In genomic region chr20:13788167-13788834, GRCh38 we compare ENCODE assay signal across 8 cellular contexts. TPM values are rescaled to one million over a fixed set of nuclear protein-coding genes. Genes with fewer than 3 reads are reported as not detected.
DNase-seq lines count a peak whose midpoint lies in the region; ATAC-seq and TF ChIP-seq lines count a peak whose summit lies in the region.

No MANE protein-coding gene starts in this region.

- H4K20me1 ChIP-seq in SK-N-SH (ENCODE audit: insufficient read depth) = peaks cover 14% of the 10 kb centered on the region; the same call in 1 of the 2 replicates

- H3K36me3 ChIP-seq in SK-N-SH (replicated peaks in 1 of 2; ENCODE audit: control insufficient read depth in 1 of 2, insufficient read depth in 2 of 2, low read length in 1 of 2) = peaks cover 38 to 58% of the 10 kb centered on the region in 2 experiments

- H3K9ac ChIP-seq in SK-N-SH = no peak overlapping the region

- ATAC-seq in GM21529 (IDR thresholded peaks at IDR 0.05; ENCODE audit: unreplicated experiment) = peak; percentile 36
- no peak for ATAC-seq in HG03139 (IDR thresholded peaks at IDR 0.05; ENCODE audit: unreplicated experiment)

- no peak overlapping the region for H3K4me2 ChIP-seq in SK-N-SH

- H3K27ac ChIP-seq in SK-N-SH (ENCODE audit: low read depth in 2 of 2, low read length in 1 of 2) = no peak overlapping the region

- peak; percentile 50 to 68 for DNase-seq in NCI-H2081 (lab: John Stamatoyannopoulos, UW)
- DNase-seq in NCI-H2081 treated with DMSO at 0.1 percent for 48 hours (lab: John Stamatoyannopoulos, UW) = no peak
- peak; percentile 63 for DNase-seq in LNCaP clone FGC (ENCODE audit: low read depth)
- DNase-seq in SK-N-SH = peak; percentile 58
- DNase-seq in cerebellum (ENCODE audit: low spot score) = peak; percentile 44
- peak; percentile 17 for DNase-seq in middle frontal gyrus (ENCODE audit: extremely low spot score, low spot score)

- TF ChIP-seq CTCF in LNCaP clone FGC (IDR thresholded peaks at IDR 0.05; ENCODE audit: control insufficient read depth, extremely low read depth, insufficient read depth) = peak; percentile 82
- peak; percentile 68 for TF ChIP-seq CTCF in SK-N-SH (IDR thresholded peaks at IDR 0.05)

- no peaks in the 10 kb centered on the region for H3K9me3 ChIP-seq in SK-N-SH

- H2AFZ ChIP-seq in SK-N-SH (ENCODE audit: low read depth) = no peak overlapping the region

- TF ChIP-seq RAD21 in SK-N-SH (IDR thresholded peaks at IDR 0.05; ENCODE audit: low read length) = peak; percentile 52

- H3K79me2 ChIP-seq in SK-N-SH (ENCODE audit: insufficient read depth) = peaks cover 70% of the 10 kb centered on the region

- H3K4me1 ChIP-seq in SK-N-SH (ENCODE audit: control insufficient read depth in 1 of 2, insufficient read depth in 2 of 2, low read depth in 1 of 2, low read length in 1 of 2) = peaks cover 7 to 14% of the 10 kb centered on the region in 2 experiments

- WGBS in SK-N-SH (ENCODE audit: low lambda C conversion rate) = 7% methylated on average over 1 of the region's 1 CpG

- POLR2A ChIA-PET in SK-N-SH (lab: Yijun Ruan, JAX) = no interaction called here

- TF ChIP-seq EP300 in SK-N-SH (IDR thresholded peaks at IDR 0.05; ENCODE audit: borderline replicate concordance in 1 of 2, low read depth in 1 of 2, low read length in 1 of 2) = no peak

- H3F3A ChIP-seq in SK-N-SH (replicated peaks; ENCODE audit: insufficient read depth) = peaks cover 12% of the 10 kb centered on the region

- no peaks in the 10 kb centered on the region for H3K9me2 ChIP-seq in SK-N-SH

- H3K4me3 ChIP-seq in LNCaP clone FGC (ENCODE audit: low read depth, low read length) (no peak overlapping the region), SK-N-SH (ENCODE audit: low read depth in 2 of 2, low read length in 1 of 2) (no peak overlapping the region)

- CTCF ChIA-PET in SK-N-SH (lab: Yijun Ruan, JAX) = interaction anchor here (0.6 to 2.2 kb wide), 15 partner anchors 8 to 668 kb away, joined by 3 to 11 read pairs (median 4); no protein-coding TSS in a partner anchor

- H3K27me3 ChIP-seq in SK-N-SH (ENCODE audit: insufficient read depth) = no peaks in the 10 kb centered on the region

TF ChIP-seq in SK-N-SH, 30 proteins besides CTCF, POLR2A, EP300 and RAD21:
- no peak for TF ChIP-seq YY1 (IDR thresholded peaks at IDR 0.05; ENCODE audit: low read depth)
- no peak for TF ChIP-seq TAF1 (IDR thresholded peaks at IDR 0.05; ENCODE audit: borderline replicate concordance, low read depth, low read length)
- no peak for TF ChIP-seq ELF1 (IDR thresholded peaks at IDR 0.05)
- TF ChIP-seq USF2 (IDR thresholded peaks at IDR 0.05; ENCODE audit: borderline replicate concordance, low read depth, low read length) = no peak
- TF ChIP-seq RXRA (IDR thresholded peaks at IDR 0.05; ENCODE audit: borderline replicate concordance, low read depth) = no peak
- peak; percentile 57 for TF ChIP-seq SMC3 (IDR thresholded peaks at IDR 0.05; ENCODE audit: low read depth, low read length)
- TF ChIP-seq JUND (IDR thresholded peaks at IDR 0.05) = no peak
- no peak for TF ChIP-seq GABPA (IDR thresholded peaks at IDR 0.05; ENCODE audit: low read depth)
- peak; percentile 15; the same call in 1 of the 2 replicates for TF ChIP-seq RFX5 (IDR thresholded peaks at IDR 0.05; ENCODE audit: low read length)

RNA-seq across cellular contexts. Expression of gene NDUFAF5, which starts 3.5 kb away (rescaled TPM):
- 8.0 TPM in 2 replicates for polyA plus RNA-seq in SK-N-SH (2012; rRNA removed)
- polyA plus RNA-seq in SK-N-SH (2012; cell fraction: cytosol; rRNA removed) = 10.9 and 16.5 TPM in 2 replicates
- 10.7 and 24.7 TPM in 2 replicates for polyA plus RNA-seq in SK-N-SH (2012; cell fraction: nucleus; rRNA removed)
- 39.2 TPM for total RNA-seq in cerebellum

RNA-seq across cellular contexts. Expression of gene ESF1, which starts 3.6 kb away (rescaled TPM):
- polyA plus RNA-seq in SK-N-SH (2012; rRNA removed) = 1.4 and 1.8 TPM in 2 replicates
- polyA plus RNA-seq in SK-N-SH (2012; cell fraction: cytosol; rRNA removed) = 2.5 and 4.6 TPM in 2 replicates
- polyA plus RNA-seq in SK-N-SH (2012; cell fraction: nucleus; rRNA removed) = 0.85 and 1.9 TPM in 2 replicates
- 16.8 TPM for total RNA-seq in cerebellum
